ENCODE assay signal across 20 cellular contexts in genomic region chrX:10516781-10517322, GRCh38.
DNase-seq lines count a peak whose midpoint lies in the region; ATAC-seq, FAIRE-seq and TF ChIP-seq lines count a peak whose summit lies in the region.
"Had no signal": no experiment of that assay in that cellular context is flagged by ENCODE, and none has a peak within 500 bp of the region (broad histone marks: within the 10 kb centered on the region; RNA-seq: fewer than 3 reads in every experiment).

No MANE protein-coding gene starts in this region.

- H3K9me2 ChIP-seq in SK-N-SH: no peaks in the 10 kb centered on the region

- no peak for DNase-seq in SK-N-SH
- DNase-seq in astrocyte of the hippocampus (ENCODE audit: low read depth, low spot score): peak; percentile 61
- DNase-seq in kidney: no peak
- no peak for DNase-seq in sigmoid colon
- DNase-seq in NCI-H1694 (lab: John Stamatoyannopoulos, UW): no peak
- DNase-seq in dorsolateral prefrontal cortex: no peak
- DNase-seq: CD4-positive, alpha-beta memory T cell; DMS153; DMS79; GOT3; H7; HFFc6 had no signal

- H3K36me3 ChIP-seq in SK-N-SH (replicated peaks in 1 of 2; ENCODE audit: control insufficient read depth in 1 of 2, insufficient read depth in 2 of 2, low read length in 1 of 2) (no peaks in the 10 kb centered on the region), kidney (ENCODE audit: control insufficient read depth in 1 of 2, insufficient read depth in 2 of 2, low read length in 2 of 2) (no peaks in the 10 kb centered on the region), sigmoid colon (no peaks in the 10 kb centered on the region)
- H3K36me3 ChIP-seq: BLaER1 had no signal

- H3K27ac ChIP-seq in SK-N-SH (ENCODE audit: low read depth in 2 of 2, low read length in 1 of 2) (no peak overlapping the region), kidney (ENCODE audit: low read depth in 2 of 2, low read length in 2 of 2) (peak overlapping the region in 1 of 2 donors; percentile 15), sigmoid colon (peak overlapping the region; percentile 8 to 60 (median 27)), dorsolateral prefrontal cortex (no peak overlapping the region)
- H3K27ac ChIP-seq: 22Rv1, BLaER1 had no signal

- no peak overlapping the region for H3K4me2 ChIP-seq in SK-N-SH
- H3K4me2 ChIP-seq: A549, BLaER1 had no signal

- CTCF ChIA-PET in SK-N-SH (lab: Yijun Ruan, JAX): no interaction called here

- H3K4me1 ChIP-seq in SK-N-SH (ENCODE audit: control insufficient read depth in 1 of 2, insufficient read depth in 2 of 2, low read depth in 1 of 2, low read length in 1 of 2) (no peaks in the 10 kb centered on the region; a peak in 1 of 4 replicates), kidney (ENCODE audit: control insufficient read depth in 1 of 2, insufficient read depth in 1 of 2, low read depth in 1 of 2, low read length in 2 of 2) (peaks cover 8 to 11% of the 10 kb centered on the region in 2 donors), sigmoid colon (peaks cover 0 to 37% (median 5%) of the 10 kb centered on the region in 4 donors)
- H3K4me1 ChIP-seq: BLaER1 had no signal

- no peak for TF ChIP-seq POLR2A in sigmoid colon (IDR thresholded peaks at IDR 0.05)

- H4K20me1 ChIP-seq in SK-N-SH (ENCODE audit: insufficient read depth): no peaks in the 10 kb centered on the region
- H4K20me1 ChIP-seq: BLaER1 had no signal

- H3F3A ChIP-seq in SK-N-SH (replicated peaks; ENCODE audit: insufficient read depth): peaks cover 3% of the 10 kb centered on the region

- no peak for TF ChIP-seq RAD21 in SK-N-SH (IDR thresholded peaks at IDR 0.05; ENCODE audit: low read length)

- 43% methylated on average over 5 of the region's 5 CpGs for WGBS in SK-N-SH (ENCODE audit: low lambda C conversion rate)
- 70 to 88% methylated on average over 5 of the region's 5 CpGs for WGBS in sigmoid colon, 2 donors

- TF ChIP-seq EP300 in SK-N-SH (IDR thresholded peaks at IDR 0.05; ENCODE audit: borderline replicate concordance in 1 of 2, low read depth in 1 of 2, low read length in 1 of 2) (no peak), sigmoid colon (IDR thresholded peaks at IDR 0.05) (no peak)

- H3K79me2 ChIP-seq in SK-N-SH (ENCODE audit: insufficient read depth): no peaks in the 10 kb centered on the region

- FAIRE-seq in kidney (lab: Jason Lieb, UNC): peak; percentile 54
- FAIRE-seq: GM12891, HepG2 had no signal

- POLR2A ChIA-PET in SK-N-SH (lab: Yijun Ruan, JAX): no interaction called here

- H3K9me3 ChIP-seq in SK-N-SH (no peaks in the 10 kb centered on the region), kidney (ENCODE audit: control insufficient read depth in 1 of 2, low read length in 2 of 2) (no peaks in the 10 kb centered on the region), sigmoid colon (no peaks in the 10 kb centered on the region)
- H3K9me3 ChIP-seq: A549, BLaER1 had no signal

- ATAC-seq in SK-N-SH treated with all-trans-retinoic acid at 6 μM for 48 hours (no peak), GM19328 (IDR thresholded peaks at IDR 0.05; ENCODE audit: unreplicated experiment) (no peak)
- ATAC-seq: A549, HCT116, HepG2 had no signal

- H3K9ac ChIP-seq in SK-N-SH: no peak overlapping the region
- H3K9ac ChIP-seq in kidney (ENCODE audit: low read length in 2 of 2): no peak overlapping the region
- H3K9ac ChIP-seq: BLaER1 had no signal

- no peak overlapping the region for H2AFZ ChIP-seq in SK-N-SH (ENCODE audit: low read depth)

- H3K27me3 ChIP-seq in SK-N-SH (ENCODE audit: insufficient read depth) (no peaks in the 10 kb centered on the region), sigmoid colon (no peaks in the 10 kb centered on the region), dorsolateral prefrontal cortex (peaks cover 0 to 32% (median 2%) of the 10 kb centered on the region in 45 donors)

- no peak overlapping the region for H3K4me3 ChIP-seq in SK-N-SH (ENCODE audit: low read depth in 2 of 2, low read length in 1 of 2)
- H3K4me3 ChIP-seq in kidney (ENCODE audit: low read length in 2 of 2): no peak overlapping the region
- no peak overlapping the region for H3K4me3 ChIP-seq in sigmoid colon
- no peak overlapping the region for H3K4me3 ChIP-seq in dorsolateral prefrontal cortex
- H3K4me3 ChIP-seq: A549, BLaER1 had no signal

- intact Hi-C loops in kidney (cut with DNase I) (no loop called here), sigmoid colon (cut with DNase I) (no loop called here), dorsolateral prefrontal cortex (cut with DNase I) (no loop called here)

- no peak for TF ChIP-seq CTCF in SK-N-SH (IDR thresholded peaks at IDR 0.05)
- TF ChIP-seq CTCF in kidney (IDR thresholded peaks at IDR 0.05; ENCODE audit: borderline replicate concordance, extremely low read depth, insufficient read depth): no peak
- TF ChIP-seq CTCF in sigmoid colon (IDR thresholded peaks at IDR 0.05): no peak
- TF ChIP-seq CTCF in dorsolateral prefrontal cortex (IDR thresholded peaks at IDR 0.05 in 54 of 56, conservative IDR thresholded peaks at IDR 0.05 in 2 of 56; ENCODE audit: low read depth in 1 of 56, partially characterized antibody in 56 of 56): no peak

TF ChIP-seq in SK-N-SH treated with all-trans-retinoic acid at 6 μM for 48 hours, 23 proteins besides CTCF, POLR2A, EP300 and RAD21:
- TF ChIP-seq TSHZ2 (CRISPR knock-in tag; IDR thresholded peaks at IDR 0.05) (no peak), ISL1 (CRISPR knock-in tag; IDR thresholded peaks at IDR 0.05) (peak; percentile 58)

TF ChIP-seq in SK-N-SH, 30 proteins besides CTCF, POLR2A, EP300 and RAD21 (continues in another document):
- no peak for TF ChIP-seq FOXJ3 (CRISPR knock-in tag; IDR thresholded peaks at IDR 0.05)
- no peak for TF ChIP-seq POLR2AphosphoS5 (IDR thresholded peaks at IDR 0.05; ENCODE audit: low read depth, low read length)
- no peak for TF ChIP-seq CHD2 (IDR thresholded peaks at IDR 0.05; ENCODE audit: low read length, partially characterized antibody)
- TF ChIP-seq, protein P1, sequence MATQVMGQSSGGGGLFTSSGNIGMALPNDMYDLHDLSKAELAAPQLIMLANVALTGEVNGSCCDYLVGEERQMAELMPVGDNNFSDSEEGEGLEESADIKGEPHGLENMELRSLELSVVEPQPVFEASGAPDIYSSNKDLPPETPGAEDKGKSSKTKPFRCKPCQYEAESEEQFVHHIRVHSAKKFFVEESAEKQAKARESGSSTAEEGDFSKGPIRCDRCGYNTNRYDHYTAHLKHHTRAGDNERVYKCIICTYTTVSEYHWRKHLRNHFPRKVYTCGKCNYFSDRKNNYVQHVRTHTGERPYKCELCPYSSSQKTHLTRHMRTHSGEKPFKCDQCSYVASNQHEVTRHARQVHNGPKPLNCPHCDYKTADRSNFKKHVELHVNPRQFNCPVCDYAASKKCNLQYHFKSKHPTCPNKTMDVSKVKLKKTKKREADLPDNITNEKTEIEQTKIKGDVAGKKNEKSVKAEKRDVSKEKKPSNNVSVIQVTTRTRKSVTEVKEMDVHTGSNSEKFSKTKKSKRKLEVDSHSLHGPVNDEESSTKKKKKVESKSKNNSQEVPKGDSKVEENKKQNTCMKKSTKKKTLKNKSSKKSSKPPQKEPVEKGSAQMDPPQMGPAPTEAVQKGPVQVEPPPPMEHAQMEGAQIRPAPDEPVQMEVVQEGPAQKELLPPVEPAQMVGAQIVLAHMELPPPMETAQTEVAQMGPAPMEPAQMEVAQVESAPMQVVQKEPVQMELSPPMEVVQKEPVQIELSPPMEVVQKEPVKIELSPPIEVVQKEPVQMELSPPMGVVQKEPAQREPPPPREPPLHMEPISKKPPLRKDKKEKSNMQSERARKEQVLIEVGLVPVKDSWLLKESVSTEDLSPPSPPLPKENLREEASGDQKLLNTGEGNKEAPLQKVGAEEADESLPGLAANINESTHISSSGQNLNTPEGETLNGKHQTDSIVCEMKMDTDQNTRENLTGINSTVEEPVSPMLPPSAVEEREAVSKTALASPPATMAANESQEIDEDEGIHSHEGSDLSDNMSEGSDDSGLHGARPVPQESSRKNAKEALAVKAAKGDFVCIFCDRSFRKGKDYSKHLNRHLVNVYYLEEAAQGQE (IDR thresholded peaks at IDR 0.05; ENCODE audit: low read depth, low read length): no peak
- TF ChIP-seq TAF1 (IDR thresholded peaks at IDR 0.05; ENCODE audit: borderline replicate concordance, low read depth, low read length): no peak
- no peak for TF ChIP-seq SMC3 (IDR thresholded peaks at IDR 0.05; ENCODE audit: low read depth, low read length)
- TF ChIP-seq JUND (IDR thresholded peaks at IDR 0.05): no peak
- no peak for TF ChIP-seq PBX3 (IDR thresholded peaks at IDR 0.05)
- TF ChIP-seq ELF1 (IDR thresholded peaks at IDR 0.05): no peak
- TF ChIP-seq, protein P2, sequence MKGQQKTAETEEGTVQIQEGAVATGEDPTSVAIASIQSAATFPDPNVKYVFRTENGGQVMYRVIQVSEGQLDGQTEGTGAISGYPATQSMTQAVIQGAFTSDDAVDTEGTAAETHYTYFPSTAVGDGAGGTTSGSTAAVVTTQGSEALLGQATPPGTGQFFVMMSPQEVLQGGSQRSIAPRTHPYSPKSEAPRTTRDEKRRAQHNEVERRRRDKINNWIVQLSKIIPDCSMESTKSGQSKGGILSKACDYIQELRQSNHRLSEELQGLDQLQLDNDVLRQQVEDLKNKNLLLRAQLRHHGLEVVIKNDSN (IDR thresholded peaks at IDR 0.05; ENCODE audit: borderline replicate concordance, low read depth): no peak
- TF ChIP-seq, protein P3, sequence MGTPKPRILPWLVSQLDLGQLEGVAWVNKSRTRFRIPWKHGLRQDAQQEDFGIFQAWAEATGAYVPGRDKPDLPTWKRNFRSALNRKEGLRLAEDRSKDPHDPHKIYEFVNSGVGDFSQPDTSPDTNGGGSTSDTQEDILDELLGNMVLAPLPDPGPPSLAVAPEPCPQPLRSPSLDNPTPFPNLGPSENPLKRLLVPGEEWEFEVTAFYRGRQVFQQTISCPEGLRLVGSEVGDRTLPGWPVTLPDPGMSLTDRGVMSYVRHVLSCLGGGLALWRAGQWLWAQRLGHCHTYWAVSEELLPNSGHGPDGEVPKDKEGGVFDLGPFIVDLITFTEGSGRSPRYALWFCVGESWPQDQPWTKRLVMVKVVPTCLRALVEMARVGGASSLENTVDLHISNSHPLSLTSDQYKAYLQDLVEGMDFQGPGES (IDR thresholded peaks at IDR 0.05; ENCODE audit: low read depth, low read length): no peak
- TF ChIP-seq FOSL2 (IDR thresholded peaks at IDR 0.05; ENCODE audit: borderline replicate concordance, low read depth): no peak
- TF ChIP-seq NFIC (IDR thresholded peaks at IDR 0.05; ENCODE audit: borderline replicate concordance): no peak
- no peak for TF ChIP-seq TCF12 (IDR thresholded peaks at IDR 0.05)
- TF ChIP-seq MXI1 (IDR thresholded peaks at IDR 0.05; ENCODE audit: low read depth, low read length): no peak

Comparison
In these comparisons a context has a peak if more than half of its experiments do, and no peak if none do; other contexts are left out.
1. H3K27ac ChIP-seq: peak in sigmoid colon (4 of 4); none in SK-N-SH (0 of 2) and dorsolateral prefrontal cortex (0 of 59).